11 cellular contexts compared by ENCODE assay signal in the genomic region with DNA sequence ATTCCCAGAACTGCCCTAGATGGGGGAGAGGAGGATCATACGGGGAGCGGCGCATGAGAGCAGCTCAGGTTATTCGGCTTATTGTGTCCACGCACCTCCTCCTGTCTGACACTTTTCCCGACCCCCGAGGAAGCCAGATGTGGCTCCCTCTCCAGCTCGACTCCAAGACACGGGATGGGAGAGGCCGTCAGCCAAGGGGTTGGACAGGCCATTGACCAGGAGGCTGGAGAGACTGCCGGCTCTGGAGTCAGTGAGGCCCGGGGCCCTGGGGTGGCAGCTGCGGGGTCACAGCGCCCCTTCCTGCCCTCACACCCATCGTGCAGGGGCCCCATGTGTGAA. TPM values are rescaled to one million over a fixed set of nuclear protein-coding genes. Genes with fewer than 3 reads are reported as not detected.
DNase-seq lines count a peak whose midpoint lies in the region; ATAC-seq and TF ChIP-seq lines count a peak whose summit lies in the region.
"Had no signal": no experiment of that assay in that cellular context is flagged by ENCODE, and none has a peak within 500 bp of the region (broad histone marks: within the 10 kb centered on the region; RNA-seq: fewer than 3 reads in every experiment).

No MANE protein-coding gene starts in this region.

- TF ChIP-seq CTCF in neural progenitor cell (IDR thresholded peaks at IDR 0.05) = no peak

- H3K36me3 Mint-ChIP-seq in effector memory CD8-positive, alpha-beta T cell (ENCODE audit: insufficient read depth) = peaks cover 3% of the 10 kb centered on the region
- no peaks in the 10 kb centered on the region for H3K36me3 Mint-ChIP-seq in neural progenitor cell
- no peaks in the 10 kb centered on the region for H3K36me3 Mint-ChIP-seq in activated CD4-positive, alpha-beta memory T cell treated with anti-CD3 and anti-CD28 coated beads, Interleukin-2, amount 10 ng/mL, durations not matched to agents 7 days and 5 days (ENCODE audit: low read depth)

- no peak for DNase-seq in effector memory CD8-positive, alpha-beta T cell
- DNase-seq in neural progenitor cell (ENCODE audit: low spot score) (no peak), G401 (ENCODE audit: low spot score) (no peak), NOMO-1 (lab: John Stamatoyannopoulos, UW; ENCODE audit: unreplicated experiment in 2 of 2) (no peak)
- no peak for DNase-seq in activated CD4-positive, alpha-beta memory T cell treated with anti-CD3 and anti-CD28 coated beads, Interleukin-2, amount 10 ng/mL, durations not matched to agents 7 days and 5 days
- DNase-seq in activated CD4-positive, alpha-beta T cell treated with anti-CD3 and anti-CD28 coated beads, Interleukin-2, amount 50 U/mL, for 4 hours = no peak

- H3K27me3 Mint-ChIP-seq in effector memory CD8-positive, alpha-beta T cell = peaks cover 28 to 71% of the 10 kb centered on the region in 2 donors
- H3K27me3 Mint-ChIP-seq in neural progenitor cell (ENCODE audit: insufficient read depth, low read depth) = peaks cover 46% of the 10 kb centered on the region
- H3K27me3 Mint-ChIP-seq in activated CD4-positive, alpha-beta memory T cell treated with anti-CD3 and anti-CD28 coated beads, Interleukin-2, amount 10 ng/mL, durations not matched to agents 7 days and 5 days = peaks cover 63% of the 10 kb centered on the region

- H3K27ac ChIP-seq in BLaER1 = no peak overlapping the region
- H3K27ac ChIP-seq in HUES64 (ENCODE audit: low read depth, low read length) = no peak overlapping the region
- no peak overlapping the region for H3K27ac ChIP-seq in neural progenitor cell

- no peaks in the 10 kb centered on the region for H3K9me3 Mint-ChIP-seq in effector memory CD8-positive, alpha-beta T cell
- no peaks in the 10 kb centered on the region for H3K9me3 Mint-ChIP-seq in neural progenitor cell
- H3K9me3 Mint-ChIP-seq in activated CD4-positive, alpha-beta memory T cell treated with anti-CD3 and anti-CD28 coated beads, Interleukin-2, amount 10 ng/mL, durations not matched to agents 7 days and 5 days = no peaks in the 10 kb centered on the region
- H3K9me3 Mint-ChIP-seq: CD4-positive, alpha-beta T cell had no signal

- no peak for ATAC-seq in effector memory CD8-positive, alpha-beta T cell (replicated peaks)

- H3K9me3 ChIP-seq in BLaER1 (no peaks in the 10 kb centered on the region), HUES64 (ENCODE audit: insufficient read depth, low read depth, low read length) (no peaks in the 10 kb centered on the region), neural progenitor cell (ENCODE audit: low read depth) (no peaks in the 10 kb centered on the region)

- POLR2A ChIA-PET in activated CD4-positive, alpha-beta memory T cell treated with anti-CD3 and anti-CD28 coated beads, Interleukin-2, amount 10 ng/mL, durations not matched to agents 7 days and 5 days (lab: Charles Lee) = interaction anchor here (1.1 kb wide), 1 partner anchor 15 kb away, joined by 3 read pairs; no protein-coding TSS in a partner anchor

- H3K4me3 ChIP-seq in BLaER1 (no peak overlapping the region), HUES64 (ENCODE audit: low read length) (peak overlapping the region; percentile 82), neural progenitor cell (peak overlapping the region; percentile 74)

- H3F3A ChIP-seq in neural progenitor cell (ENCODE audit: low read depth) = peaks cover 10% of the 10 kb centered on the region

- H3K4me2 ChIP-seq in BLaER1 (peak overlapping the region; percentile 46), neural progenitor cell (peak overlapping the region; percentile 85)

- peaks cover 14 to 23% of the 10 kb centered on the region in 2 donors for H3K4me1 Mint-ChIP-seq in effector memory CD8-positive, alpha-beta T cell (ENCODE audit: low read depth in 2 of 2)
- H3K4me1 Mint-ChIP-seq in neural progenitor cell = peaks cover 7% of the 10 kb centered on the region
- peaks cover 17% of the 10 kb centered on the region for H3K4me1 Mint-ChIP-seq in activated CD4-positive, alpha-beta memory T cell treated with anti-CD3 and anti-CD28 coated beads, Interleukin-2, amount 10 ng/mL, durations not matched to agents 7 days and 5 days

- H2AFZ ChIP-seq in neural progenitor cell (replicated peaks) = peak overlapping the region; percentile 91

- peaks cover 19% of the 10 kb centered on the region for H3K79me2 ChIP-seq in neural progenitor cell (ENCODE audit: low read depth)

- WGBS in HUES64 = 29% methylated on average over 15 of the region's 15 CpGs

- H3K4me3 Mint-ChIP-seq in effector memory CD8-positive, alpha-beta T cell = peak overlapping the region; percentile 77 to 85
- H3K4me3 Mint-ChIP-seq in neural progenitor cell = no peak overlapping the region
- H3K4me3 Mint-ChIP-seq in activated CD4-positive, alpha-beta memory T cell treated with anti-CD3 and anti-CD28 coated beads, Interleukin-2, amount 10 ng/mL, durations not matched to agents 7 days and 5 days = no peak overlapping the region

- CTCF ChIA-PET in activated CD4-positive, alpha-beta memory T cell treated with anti-CD3 and anti-CD28 coated beads, Interleukin-2, amount 10 ng/mL, durations not matched to agents 7 days and 5 days (lab: Charles Lee) = interaction anchor here (0.6 to 2.4 kb wide), 19 partner anchors 9 to 515 kb away, joined by 3 to 12 read pairs (median 4); partner anchors contain the start of genes COX6B1 and HAUS5

- H3K4me1 ChIP-seq in BLaER1 (peaks cover 17% of the 10 kb centered on the region), HUES64 (ENCODE audit: insufficient read depth, low read length) (peaks cover 18% of the 10 kb centered on the region), neural progenitor cell (peaks cover 4% of the 10 kb centered on the region)

- peak overlapping the region; percentile 75 to 79 for H3K27ac Mint-ChIP-seq in effector memory CD8-positive, alpha-beta T cell
- H3K27ac Mint-ChIP-seq in neural progenitor cell = no peak overlapping the region
- no peak overlapping the region for H3K27ac Mint-ChIP-seq in activated CD4-positive, alpha-beta memory T cell treated with anti-CD3 and anti-CD28 coated beads, Interleukin-2, amount 10 ng/mL, durations not matched to agents 7 days and 5 days
- H3K27ac Mint-ChIP-seq: CD4-positive, alpha-beta T cell had no signal

- no peak overlapping the region for H3K9ac ChIP-seq in BLaER1
- no peak overlapping the region for H3K9ac ChIP-seq in HUES64 (ENCODE audit: low read depth, low read length)
- H3K9ac ChIP-seq in neural progenitor cell = no peak overlapping the region

- in situ Hi-C loops in G401 (cut with HindIII; ENCODE audit: low sequenced_read_pairs) = no loop called here

- H4K20me1 ChIP-seq in BLaER1 (no peaks in the 10 kb centered on the region; the same call in 1 of the 2 replicates), neural progenitor cell (ENCODE audit: low read depth) (no peaks in the 10 kb centered on the region)

- H3K36me3 ChIP-seq in BLaER1 = no peaks in the 10 kb centered on the region
- H3K36me3 ChIP-seq in HUES64 (ENCODE audit: insufficient read depth, low read length) = peaks cover 25% of the 10 kb centered on the region
- H3K36me3 ChIP-seq in neural progenitor cell = no peaks in the 10 kb centered on the region

- H3K27me3 ChIP-seq in BLaER1 (peaks cover 59% of the 10 kb centered on the region), HUES64 (ENCODE audit: insufficient read depth, low read length) (peaks cover 8% of the 10 kb centered on the region), neural progenitor cell (peaks cover 28% of the 10 kb centered on the region)

RNA-seq across cellular contexts. Expression of gene DMKN, which starts 2.9 kb away (rescaled TPM):
- 210 TPM for polyA plus RNA-seq in HUES64 (2013, experiment 1 of 2)
- 197 TPM for polyA plus RNA-seq in HUES64 (2013, experiment 2 of 2)
- 175 and 208 TPM in 2 replicates for total RNA-seq in neural progenitor cell (ENCODE audit: low replicate concordance)
- total RNA-seq in G401 (2014; rRNA removed; shearing (Covaris generic)) = 85.4 and 136 TPM in 2 replicates
- not detected for total RNA-seq in activated CD4-positive, alpha-beta memory T cell treated with anti-CD3 and anti-CD28 coated beads, Interleukin-2, amount 10 ng/mL, durations not matched to agents 7 days and 5 days
- total RNA-seq: CD4-positive, alpha-beta T cell had no signal

RNA-seq across cellular contexts. Expression of gene SBSN, which starts 17.5 kb away (rescaled TPM):
- not detected for polyA plus RNA-seq in HUES64 (2013, experiment 1 of 2)
- polyA plus RNA-seq in HUES64 (2013, experiment 2 of 2) = not detected
- not detected in 2 replicates for total RNA-seq in neural progenitor cell (ENCODE audit: low replicate concordance)
- not detected in 2 replicates for total RNA-seq in G401 (2014; rRNA removed; shearing (Covaris generic))
- total RNA-seq in activated CD4-positive, alpha-beta memory T cell treated with anti-CD3 and anti-CD28 coated beads, Interleukin-2, amount 10 ng/mL, durations not matched to agents 7 days and 5 days = not detected
- total RNA-seq: CD4-positive, alpha-beta T cell; liver; subcutaneous adipose tissue had no signal
- polyA plus RNA-seq: liver had no signal

RNA-seq across cellular contexts. Expression of gene KRTDAP, which starts 20.3 kb away (rescaled TPM):
- polyA plus RNA-seq in HUES64 (2013, experiment 1 of 2) = not detected
- polyA plus RNA-seq in HUES64 (2013, experiment 2 of 2) = not detected
- total RNA-seq in neural progenitor cell (ENCODE audit: low replicate concordance) = not detected in 2 replicates
- not detected in 2 replicates for total RNA-seq in G401 (2014; rRNA removed; shearing (Covaris generic))
- total RNA-seq in activated CD4-positive, alpha-beta memory T cell treated with anti-CD3 and anti-CD28 coated beads, Interleukin-2, amount 10 ng/mL, durations not matched to agents 7 days and 5 days = not detected
- total RNA-seq: CD4-positive, alpha-beta T cell; liver; subcutaneous adipose tissue had no signal
- polyA plus RNA-seq: liver had no signal

RNA-seq across cellular contexts. Expression of gene GAPDHS, which starts 22.7 kb away (rescaled TPM):
- not detected for polyA plus RNA-seq in HUES64 (2013, experiment 1 of 2)
- polyA plus RNA-seq in HUES64 (2013, experiment 2 of 2) = not detected
- not detected in 2 replicates for total RNA-seq in neural progenitor cell (ENCODE audit: low replicate concordance)
- total RNA-seq in G401 (2014; rRNA removed; shearing (Covaris generic)) = 3.2 TPM in 1 of 2 replicates, not detected in the other
- total RNA-seq in activated CD4-positive, alpha-beta memory T cell treated with anti-CD3 and anti-CD28 coated beads, Interleukin-2, amount 10 ng/mL, durations not matched to agents 7 days and 5 days = not detected
- total RNA-seq: CD4-positive, alpha-beta T cell; liver; subcutaneous adipose tissue had no signal
- polyA plus RNA-seq: liver had no signal

RNA-seq across cellular contexts. Expression of gene TMEM147, which starts 34.8 kb away (rescaled TPM):
- polyA plus RNA-seq in HUES64 (2013, experiment 1 of 2) = 110 TPM
- polyA plus RNA-seq in HUES64 (2013, experiment 2 of 2) = 114 TPM
- total RNA-seq in neural progenitor cell (ENCODE audit: low replicate concordance) = 57.8 and 81.7 TPM in 2 replicates
- 208 and 254 TPM in 2 replicates for total RNA-seq in G401 (2014; rRNA removed; shearing (Covaris generic))
- 10 to 100 TPM; 39.6 to 47.4 TPM for total RNA-seq in activated CD4-positive, alpha-beta memory T cell treated with anti-CD3 and anti-CD28 coated beads, Interleukin-2, amount 10 ng/mL, durations not matched to agents 7 days and 5 days

Comparison
In these comparisons a context has a peak if more than half of its experiments do, and no peak if none do; other contexts are left out.
1. H3K27ac Mint-ChIP-seq: peak in effector memory CD8-positive, alpha-beta T cell (2 of 2); none in neural progenitor cell (single experiment) and activated CD4-positive, alpha-beta memory T cell treated with anti-CD3 and anti-CD28 coated beads, Interleukin-2, amount 10 ng/mL, durations not matched to agents 7 days and 5 days (single experiment).
2. H3K4me3 Mint-ChIP-seq: peak in effector memory CD8-positive, alpha-beta T cell (2 of 2); none in neural progenitor cell (single experiment) and activated CD4-positive, alpha-beta memory T cell treated with anti-CD3 and anti-CD28 coated beads, Interleukin-2, amount 10 ng/mL, durations not matched to agents 7 days and 5 days (single experiment).
3. RNA of gene DMKN, which starts 2.9 kb away (total RNA-seq): 175 to 208 TPM in neural progenitor cell and 85.4 to 136 TPM in G401; not detected in activated CD4-positive, alpha-beta memory T cell treated with anti-CD3 and anti-CD28 coated beads, Interleukin-2, amount 10 ng/mL, durations not matched to agents 7 days and 5 days; every median in the first group is over 10 times any median in the second.